In genomic region chr12:7142057-7142644, GRCh38 we compare ENCODE assay signal across 8 cellular contexts. TPM values are rescaled to one million over a fixed set of nuclear protein-coding genes. Genes with fewer than 3 reads are reported as not detected.
DNase-seq lines count a peak whose midpoint lies in the region; FAIRE-seq and TF ChIP-seq lines count a peak whose summit lies in the region.

No MANE protein-coding gene starts in this region.

- H3K4me3 ChIP-seq in KMS-11 (IDR thresholded peaks at IDR 0.05; ENCODE audit: insufficient read depth, low read depth, low read length) (no peak overlapping the region), astrocyte (ENCODE audit: insufficient read depth, low read depth, low read length) (no peak overlapping the region)

- H3K27ac Mint-ChIP-seq in astrocyte (ENCODE audit: unreplicated experiment) (no peak overlapping the region), immature natural killer cell (peak overlapping the region in 1 of 6 donors; percentile 40)

- H3K9me3 Mint-ChIP-seq in astrocyte (ENCODE audit: unreplicated experiment) (peaks cover 6% of the 10 kb centered on the region), immature natural killer cell (no peaks in the 10 kb centered on the region)

- H3K79me2 ChIP-seq in KMS-11 (ENCODE audit: insufficient read depth, low read depth) (no peaks in the 10 kb centered on the region), astrocyte (ENCODE audit: insufficient read depth, low read length) (no peaks in the 10 kb centered on the region)

- H3K4me1 Mint-ChIP-seq in astrocyte (ENCODE audit: low read depth, unreplicated experiment) = peaks cover 8% of the 10 kb centered on the region
- H3K4me1 Mint-ChIP-seq in immature natural killer cell = peaks cover 0 to 3% of the 10 kb centered on the region in 2 donors

- DNase-seq in ELR (ENCODE audit: low read depth) = peak; percentile 71
- DNase-seq in T-helper 1 cell = peak in 3 of 5 donors; percentile 35 to 48 (median 41)
- no peak for DNase-seq in astrocyte (ENCODE audit: low read depth)
- DNase-seq in immature natural killer cell = peak; percentile 26 to 36 (median 28)
- DNase-seq in stimulated activated CD4-positive, alpha-beta T cell treated with anti-CD3 and anti-CD28 coated beads, Interleukin-2, amount 100 ng/mL, for 48 hours = peak; percentile 42 to 48
- DNase-seq in DMS79 (lab: John Stamatoyannopoulos, UW) = no peak
- no peak for DNase-seq in amniotic stem cell (lab: John Stamatoyannopoulos, UW)

- TF ChIP-seq CTCF in KMS-11 (conservative IDR thresholded peaks at IDR 0.05; ENCODE audit: low read depth, low read length) = peak; percentile 84
- TF ChIP-seq CTCF in astrocyte (IDR thresholded peaks at IDR 0.05; ENCODE audit: insufficient read depth, low read depth, low read length) = peak; percentile 80

- H2AFZ ChIP-seq in KMS-11 (ENCODE audit: low read depth) (no peak overlapping the region), astrocyte (ENCODE audit: low read depth, low read length) (no peak overlapping the region)

- no peak overlapping the region for H3K4me3 Mint-ChIP-seq in astrocyte (ENCODE audit: unreplicated experiment)
- no peak overlapping the region for H3K4me3 Mint-ChIP-seq in immature natural killer cell

- H4K20me1 ChIP-seq in KMS-11 (ENCODE audit: insufficient read depth) (no peaks in the 10 kb centered on the region), astrocyte (ENCODE audit: insufficient read depth, low read length) (no peaks in the 10 kb centered on the region)

- H3K4me1 ChIP-seq in KMS-11 (ENCODE audit: low read depth, poor library complexity, severe bottlenecking) (peaks cover 4% of the 10 kb centered on the region), astrocyte (ENCODE audit: insufficient read depth, low read length) (no peaks in the 10 kb centered on the region)

- no peak overlapping the region for H3K4me2 ChIP-seq in KMS-11
- no peak overlapping the region for H3K4me2 ChIP-seq in astrocyte (ENCODE audit: low read length)

- H3K27me3 ChIP-seq in KMS-11 (ENCODE audit: insufficient read depth, low read depth) = no peaks in the 10 kb centered on the region
- no peaks in the 10 kb centered on the region for H3K27me3 ChIP-seq in astrocyte (ENCODE audit: insufficient read depth, low read length)

- H3K27ac ChIP-seq in KMS-11 = no peak overlapping the region
- no peak overlapping the region for H3K27ac ChIP-seq in astrocyte (ENCODE audit: low read depth, low read length)

- no peaks in the 10 kb centered on the region for H3K9me3 ChIP-seq in astrocyte (ENCODE audit: insufficient read depth, low read depth, low read length)

- peaks cover 35% of the 10 kb centered on the region for H3K36me3 Mint-ChIP-seq in astrocyte (ENCODE audit: low read depth, unreplicated experiment)
- peaks cover 43 to 57% (median 49%) of the 10 kb centered on the region in 3 donors for H3K36me3 Mint-ChIP-seq in immature natural killer cell

- H3K9ac ChIP-seq in KMS-11 (no peak overlapping the region), astrocyte (ENCODE audit: low read length) (no peak overlapping the region)

- FAIRE-seq in astrocyte (lab: Jason Lieb, UNC) = no peak

- peaks cover 3% of the 10 kb centered on the region for H3K27me3 Mint-ChIP-seq in astrocyte (ENCODE audit: low read depth, unreplicated experiment)
- H3K27me3 Mint-ChIP-seq in immature natural killer cell (ENCODE audit: low read depth in 3 of 3) = peaks cover 0 to 5% (median 0%) of the 10 kb centered on the region in 3 donors

- H3K36me3 ChIP-seq in KMS-11 (ENCODE audit: insufficient read depth) (no peaks in the 10 kb centered on the region), astrocyte (ENCODE audit: insufficient read depth, low read length) (peaks cover 5% of the 10 kb centered on the region)

RNA-seq across cellular contexts. Expression of gene CLSTN3, which starts 12.0 kb away (rescaled TPM):
- total RNA-seq in astrocyte = 26.7 and 29.6 TPM in 2 replicates
- 10 to 100 TPM in 2 of 3 donors, 1 to 10 TPM in 1; 7.6 to 18.9 (median 13.8) TPM for polyA plus RNA-seq in immature natural killer cell

RNA-seq across cellular contexts. Expression of gene RBP5, which starts 13.5 kb away (rescaled TPM):
- not detected in 2 replicates for total RNA-seq in astrocyte
- polyA plus RNA-seq in immature natural killer cell = not detected

RNA-seq across cellular contexts. Expression of gene C1RL, which starts 33.1 kb away (rescaled TPM):
- 11.0 and 12.1 TPM in 2 replicates for total RNA-seq in astrocyte
- 10 to 100 TPM in 1 of 3 donors, 1 to 10 TPM in 1, under 1 TPM in 1; 0.75 to 10.5 (median 8.5) TPM for polyA plus RNA-seq in immature natural killer cell

RNA-seq across cellular contexts. Expression of gene PEX5, which starts 47.3 kb away (rescaled TPM):
- 21.5 and 22.5 TPM in 2 replicates for total RNA-seq in astrocyte
- 10 to 100 TPM; 11.9 to 22.6 (median 17.1) TPM for polyA plus RNA-seq in immature natural killer cell

RNA-seq across cellular contexts. Expression of gene C1R, which starts 49.9 kb away (rescaled TPM):
- total RNA-seq in astrocyte = 0.86 and 1.6 TPM in 2 replicates
- 1 to 10 TPM in 1 of 3 donors, under 1 TPM in 1, not detected in 1; 0.98 to 3.9 TPM for polyA plus RNA-seq in immature natural killer cell

Comparison
In these comparisons a context has a peak if more than half of its experiments do, and no peak if none do; other contexts are left out.
1. DNase-seq: peak in ELR (single experiment), T-helper 1 cell (3 of 5), immature natural killer cell (3 of 3) and stimulated activated CD4-positive, alpha-beta T cell treated with anti-CD3 and anti-CD28 coated beads, Interleukin-2, amount 100 ng/mL, for 48 hours (2 of 2); none in astrocyte (single experiment), DMS79 (single experiment) and amniotic stem cell (single experiment).